Comparison of ENCODE assay signal across 1 cellular context in the genomic region with DNA sequence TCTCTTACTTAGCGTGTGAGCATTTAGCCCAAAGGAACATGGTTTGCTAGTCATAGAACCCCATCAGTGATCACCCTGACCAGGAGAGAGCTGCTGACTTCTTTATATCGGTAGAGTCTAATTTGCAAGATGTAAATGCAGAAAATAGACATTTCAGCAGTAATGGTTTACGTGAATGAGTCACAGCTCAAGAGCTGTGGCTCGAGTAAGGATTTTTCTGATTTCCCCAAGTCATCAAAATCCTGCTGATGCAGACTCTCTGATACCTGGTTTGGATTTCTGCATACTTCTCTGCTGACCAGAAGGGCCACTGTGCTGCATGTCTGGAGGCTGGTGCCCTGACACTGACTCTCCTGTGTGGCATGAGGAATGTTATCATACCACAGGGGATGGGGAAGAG.
TF ChIP-seq lines count a peak whose summit lies in the region.

No MANE protein-coding gene starts in this region.

TF ChIP-seq in SK-N-SH, 30 proteins besides CTCF, POLR2A, EP300 and RAD21 (continued from another document):
- no peak for TF ChIP-seq NFIC (IDR thresholded peaks at IDR 0.05; ENCODE audit: borderline replicate concordance)
- TF ChIP-seq TCF12 (IDR thresholded peaks at IDR 0.05): no peak
- no peak for TF ChIP-seq POLR2AphosphoS5 (IDR thresholded peaks at IDR 0.05; ENCODE audit: low read depth, low read length)
- TF ChIP-seq, protein P1, sequence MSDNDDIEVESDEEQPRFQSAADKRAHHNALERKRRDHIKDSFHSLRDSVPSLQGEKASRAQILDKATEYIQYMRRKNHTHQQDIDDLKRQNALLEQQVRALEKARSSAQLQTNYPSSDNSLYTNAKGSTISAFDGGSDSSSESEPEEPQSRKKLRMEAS (IDR thresholded peaks at IDR 0.05; ENCODE audit: low read depth): no peak
- TF ChIP-seq FOXJ3 (CRISPR knock-in tag; IDR thresholded peaks at IDR 0.05): no peak
- no peak for TF ChIP-seq JUND (IDR thresholded peaks at IDR 0.05)
- TF ChIP-seq, protein P2, sequence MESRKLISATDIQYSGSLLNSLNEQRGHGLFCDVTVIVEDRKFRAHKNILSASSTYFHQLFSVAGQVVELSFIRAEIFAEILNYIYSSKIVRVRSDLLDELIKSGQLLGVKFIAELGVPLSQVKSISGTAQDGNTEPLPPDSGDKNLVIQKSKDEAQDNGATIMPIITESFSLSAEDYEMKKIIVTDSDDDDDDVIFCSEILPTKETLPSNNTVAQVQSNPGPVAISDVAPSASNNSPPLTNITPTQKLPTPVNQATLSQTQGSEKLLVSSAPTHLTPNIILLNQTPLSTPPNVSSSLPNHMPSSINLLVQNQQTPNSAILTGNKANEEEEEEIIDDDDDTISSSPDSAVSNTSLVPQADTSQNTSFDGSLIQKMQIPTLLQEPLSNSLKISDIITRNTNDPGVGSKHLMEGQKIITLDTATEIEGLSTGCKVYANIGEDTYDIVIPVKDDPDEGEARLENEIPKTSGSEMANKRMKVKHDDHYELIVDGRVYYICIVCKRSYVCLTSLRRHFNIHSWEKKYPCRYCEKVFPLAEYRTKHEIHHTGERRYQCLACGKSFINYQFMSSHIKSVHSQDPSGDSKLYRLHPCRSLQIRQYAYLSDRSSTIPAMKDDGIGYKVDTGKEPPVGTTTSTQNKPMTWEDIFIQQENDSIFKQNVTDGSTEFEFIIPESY (IDR thresholded peaks at IDR 0.05; ENCODE audit: borderline replicate concordance, low read depth): no peak
- TF ChIP-seq, protein P3, sequence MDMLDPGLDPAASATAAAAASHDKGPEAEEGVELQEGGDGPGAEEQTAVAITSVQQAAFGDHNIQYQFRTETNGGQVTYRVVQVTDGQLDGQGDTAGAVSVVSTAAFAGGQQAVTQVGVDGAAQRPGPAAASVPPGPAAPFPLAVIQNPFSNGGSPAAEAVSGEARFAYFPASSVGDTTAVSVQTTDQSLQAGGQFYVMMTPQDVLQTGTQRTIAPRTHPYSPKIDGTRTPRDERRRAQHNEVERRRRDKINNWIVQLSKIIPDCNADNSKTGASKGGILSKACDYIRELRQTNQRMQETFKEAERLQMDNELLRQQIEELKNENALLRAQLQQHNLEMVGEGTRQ (IDR thresholded peaks at IDR 0.05; ENCODE audit: borderline replicate concordance, low read depth, low read length): no peak
- TF ChIP-seq NRF1 (IDR thresholded peaks at IDR 0.05; ENCODE audit: low read depth, low read length): no peak
- TF ChIP-seq FOSL2 (IDR thresholded peaks at IDR 0.05; ENCODE audit: borderline replicate concordance, low read depth): no peak
- TF ChIP-seq ELF1 (IDR thresholded peaks at IDR 0.05): no peak
- TF ChIP-seq TAF1 (IDR thresholded peaks at IDR 0.05; ENCODE audit: borderline replicate concordance, low read depth, low read length): no peak
TF ChIP-seq in SK-N-SH: peak in this region for 0.
